29 cellular contexts compared by ENCODE assay signal in genomic region chr2:206996556-206997065, GRCh38. TPM values are rescaled to one million over a fixed set of nuclear protein-coding genes. Genes with fewer than 3 reads are reported as not detected.
"Had no signal": no experiment of that assay in that cellular context is flagged by ENCODE, and none has a peak within 500 bp of the region (broad histone marks: within the 10 kb centered on the region; RNA-seq: fewer than 3 reads in every experiment).

No MANE protein-coding gene starts in this region.

- H3K36me3 ChIP-seq: esophagus squamous epithelium, heart right ventricle, left lung, neural progenitor cell, prostate gland, right atrium auricular region, thoracic aorta, transverse colon, upper lobe of right lung, uterus had no signal

- H3K27ac ChIP-seq: esophagus squamous epithelium, heart right ventricle, left lung, neural progenitor cell, prostate gland, right atrium auricular region, thoracic aorta, transverse colon, upper lobe of right lung, uterus had no signal

- H3K4me3 ChIP-seq: esophagus squamous epithelium, heart right ventricle, left lung, neural progenitor cell, prostate gland, right atrium auricular region, thoracic aorta, transverse colon, upper lobe of right lung, uterus had no signal

- H3K4me1 Mint-ChIP-seq: naive B cell; neural progenitor cell; stimulated activated memory B cell treated with anti-CD40 and anti-IgM and Interleukin-4, amounts not matched to agents 10 μg/mL and 1 μg/mL and 100 μg/mL, for 72 hours had no signal

- H2AFZ ChIP-seq: neural progenitor cell had no signal

- H3K9ac ChIP-seq: neural progenitor cell had no signal

- H3K9me3 ChIP-seq: esophagus squamous epithelium, left lung, prostate gland, thoracic aorta, transverse colon, upper lobe of right lung had no signal

- H3K27ac Mint-ChIP-seq: effector memory CD8-positive, alpha-beta T cell; naive B cell; nephron; neural progenitor cell; stimulated activated memory B cell treated with anti-CD40 and anti-IgM and Interleukin-4, amounts not matched to agents 10 μg/mL and 1 μg/mL and 100 μg/mL, for 72 hours had no signal

- H3K9me3 Mint-ChIP-seq: stimulated activated memory B cell treated with anti-CD40 and anti-IgM and Interleukin-4, amounts not matched to agents 10 μg/mL and 1 μg/mL and 100 μg/mL, for 72 hours had no signal

- ATAC-seq: effector memory CD8-positive, alpha-beta T cell; heart right ventricle; left cardiac atrium; left lung; sciatic nerve; stimulated activated memory B cell treated with anti-CD40 and anti-IgM and Interleukin-4, amounts not matched to agents 10 μg/mL and 1 μg/mL and 100 μg/mL, for 72 hours; stimulated activated naive CD8-positive, alpha-beta T cell treated with anti-CD3 and anti-CD28 coated beads, Interleukin-15, Interleukin-2, amounts not matched to agents 100 U/mL and 50 U/mL, for 24 hours; upper lobe of right lung had no signal

- H3K4me2 ChIP-seq: neural progenitor cell had no signal

- H3K4me1 ChIP-seq: esophagus squamous epithelium, heart right ventricle, left lung, neural progenitor cell, prostate gland, right atrium auricular region, transverse colon, uterus had no signal

- H3K27me3 ChIP-seq: esophagus squamous epithelium, heart right ventricle, left lung, neural progenitor cell, right atrium auricular region, transverse colon, upper lobe of right lung, uterus had no signal

- DNase-seq: cortex of kidney; effector memory CD8-positive, alpha-beta T cell; erythroblast; esophagus squamous epithelium; foreskin melanocyte; glutamatergic neuron; heart right ventricle; hippocampal formation; left cardiac atrium; left lung; naive B cell; nucleus accumbens; stimulated activated CD4-positive, alpha-beta T cell treated with anti-CD3 and anti-CD28 coated beads, Interleukin-4, amount 100 ng/mL, for 4 hours; stimulated activated naive CD8-positive, alpha-beta T cell treated with anti-CD3 and anti-CD28 coated beads, Interleukin-15, Interleukin-2, amounts not matched to agents 100 U/mL and 50 U/mL, for 24 hours; transverse colon; upper lobe of right lung; uterus had no signal

- H3K4me3 Mint-ChIP-seq: effector memory CD8-positive, alpha-beta T cell; naive B cell; nephron; neural progenitor cell; stimulated activated memory B cell treated with anti-CD40 and anti-IgM and Interleukin-4, amounts not matched to agents 10 μg/mL and 1 μg/mL and 100 μg/mL, for 72 hours had no signal

RNA-seq across cellular contexts. Expression of gene CPO, which starts 57.3 kb away (rescaled TPM):
- total RNA-seq: dermis microvascular lymphatic vessel endothelial cell, esophagus squamous epithelium, kidney epithelial cell, lung microvascular endothelial cell, osteocyte, right atrium auricular region, skeletal muscle tissue, transverse colon, upper lobe of right lung had no signal
